In genomic region chr11:111230122-111230465, GRCh38 we compare ENCODE assay signal across 8 cellular contexts. TPM values are rescaled to one million over a fixed set of nuclear protein-coding genes. Genes with fewer than 3 reads are reported as not detected.
A peak's percentile ranks its signal among the peaks of the same experiment; 100 is the strongest.
DNase-seq lines count a peak whose midpoint lies in the region; ATAC-seq, FAIRE-seq and TF ChIP-seq lines count a peak whose summit lies in the region.

No MANE protein-coding gene starts in this region.

- no peaks in the 10 kb centered on the region for H3K36me3 ChIP-seq in heart left ventricle
- no peaks in the 10 kb centered on the region for H3K36me3 ChIP-seq in vagina

- intact Hi-C loops in heart left ventricle (cut with DNase I): loop anchor here in 9 of 10 donors (2.0 to 10.0 kb wide), 12 partner anchors 515 to 1283 kb away; partner anchors contain the start of gene ARHGAP20 (in 4 of the 9)
- intact Hi-C loops in vagina (cut with DNase I): no loop called here

- no peak overlapping the region for H3K27ac ChIP-seq in heart left ventricle
- no peak overlapping the region for H3K27ac ChIP-seq in vagina

- peaks cover 25% of the 10 kb centered on the region for H3K27me3 Mint-ChIP-seq in activated naive CD8-positive, alpha-beta T cell treated with anti-CD3 and anti-CD28 coated beads, Interleukin-2, amount 10 ng/mL, durations not matched to agents 7 days and 5 days
- peaks cover 45% of the 10 kb centered on the region for H3K27me3 Mint-ChIP-seq in activated naive CD8-positive, alpha-beta T cell treated with anti-CD3 and anti-CD28 coated beads for 36 hours
- H3K27me3 Mint-ChIP-seq in glutamatergic neuron (ENCODE audit: unreplicated experiment): peaks cover 2% of the 10 kb centered on the region

- 45 to 51% (median 48%) methylated on average over 6 of the region's 6 CpGs for WGBS in heart left ventricle, 4 donors

- H3K9me3 Mint-ChIP-seq in activated naive CD8-positive, alpha-beta T cell treated with anti-CD3 and anti-CD28 coated beads, Interleukin-2, amount 10 ng/mL, durations not matched to agents 7 days and 5 days: no peaks in the 10 kb centered on the region
- H3K9me3 Mint-ChIP-seq in activated naive CD8-positive, alpha-beta T cell treated with anti-CD3 and anti-CD28 coated beads for 36 hours: peaks cover under 1% of the 10 kb centered on the region
- H3K9me3 Mint-ChIP-seq in glutamatergic neuron (ENCODE audit: unreplicated experiment): no peaks in the 10 kb centered on the region

- ATAC-seq in activated naive CD8-positive, alpha-beta T cell treated with anti-CD3 and anti-CD28 coated beads, Interleukin-2, amount 10 ng/mL, durations not matched to agents 7 days and 5 days (ENCODE audit: low read depth): peak; percentile 37
- ATAC-seq in heart left ventricle: peak; percentile 26 to 58 (median 38)

- H3K4me3 ChIP-seq in heart left ventricle: peak overlapping the region in 9 of 12 donors; percentile 39 to 64 (median 52)
- H3K4me3 ChIP-seq in vagina: peak overlapping the region; percentile 42

- no peak overlapping the region for H3K27ac Mint-ChIP-seq in activated naive CD8-positive, alpha-beta T cell treated with anti-CD3 and anti-CD28 coated beads, Interleukin-2, amount 10 ng/mL, durations not matched to agents 7 days and 5 days
- H3K27ac Mint-ChIP-seq in activated naive CD8-positive, alpha-beta T cell treated with anti-CD3 and anti-CD28 coated beads for 36 hours: no peak overlapping the region
- no peak overlapping the region for H3K27ac Mint-ChIP-seq in glutamatergic neuron (ENCODE audit: unreplicated experiment)

- TF ChIP-seq POLR2A in heart left ventricle (IDR thresholded peaks at IDR 0.05) (no peak), vagina (IDR thresholded peaks at IDR 0.05) (no peak)

- DNase-seq in activated naive CD8-positive, alpha-beta T cell treated with anti-CD3 and anti-CD28 coated beads, Interleukin-2, amount 10 ng/mL, durations not matched to agents 7 days and 5 days: no peak
- DNase-seq in activated naive CD8-positive, alpha-beta T cell treated with anti-CD3 and anti-CD28 coated beads for 36 hours: no peak
- DNase-seq in HTR-8/SVneo (ENCODE audit: insufficient read length, low spot score) (no peak), heart left ventricle (no peak), vagina (ENCODE audit: extremely low spot score in 2 of 2) (no peak), NCI-H146 treated with DMSO at 0.1 percent for 48 hours (lab: John Stamatoyannopoulos, UW; ENCODE audit: unreplicated experiment) (no peak), DMS53 treated with DMSO at 0.1 percent for 48 hours (lab: John Stamatoyannopoulos, UW; ENCODE audit: unreplicated experiment) (no peak), glutamatergic neuron (no peak)

- peak; percentile 76 for FAIRE-seq in HTR-8/SVneo (lab: Jason Lieb, UNC)

- H3K4me3 Mint-ChIP-seq in activated naive CD8-positive, alpha-beta T cell treated with anti-CD3 and anti-CD28 coated beads, Interleukin-2, amount 10 ng/mL, durations not matched to agents 7 days and 5 days: peak overlapping the region; percentile 73
- H3K4me3 Mint-ChIP-seq in activated naive CD8-positive, alpha-beta T cell treated with anti-CD3 and anti-CD28 coated beads for 36 hours: no peak overlapping the region
- no peak overlapping the region for H3K4me3 Mint-ChIP-seq in glutamatergic neuron (ENCODE audit: unreplicated experiment)

- peaks cover 0 to 5% (median 0%) of the 10 kb centered on the region in 12 donors for H3K9me3 ChIP-seq in heart left ventricle
- H3K9me3 ChIP-seq in vagina: no peaks in the 10 kb centered on the region

- H3K27me3 ChIP-seq in heart left ventricle (peaks cover 0 to 7% (median 0%) of the 10 kb centered on the region in 9 donors), vagina (no peaks in the 10 kb centered on the region)

- H3K4me1 ChIP-seq in heart left ventricle (peaks cover 0 to 5% (median 0%) of the 10 kb centered on the region in 12 donors), vagina (no peaks in the 10 kb centered on the region)

- no peak for TF ChIP-seq CTCF in heart left ventricle (IDR thresholded peaks at IDR 0.05)
- no peak for TF ChIP-seq CTCF in vagina (IDR thresholded peaks at IDR 0.05)
- TF ChIP-seq CTCF in glutamatergic neuron (IDR thresholded peaks at IDR 0.05; ENCODE audit: partially characterized antibody, unreplicated experiment): no peak

- POLR2A ChIA-PET in activated naive CD8-positive, alpha-beta T cell treated with anti-CD3 and anti-CD28 coated beads, Interleukin-2, amount 10 ng/mL, durations not matched to agents 7 days and 5 days (lab: Charles Lee): no interaction called here

- peaks cover 24% of the 10 kb centered on the region for H3K4me1 Mint-ChIP-seq in activated naive CD8-positive, alpha-beta T cell treated with anti-CD3 and anti-CD28 coated beads, Interleukin-2, amount 10 ng/mL, durations not matched to agents 7 days and 5 days
- H3K4me1 Mint-ChIP-seq in activated naive CD8-positive, alpha-beta T cell treated with anti-CD3 and anti-CD28 coated beads for 36 hours: peaks cover 9% of the 10 kb centered on the region
- H3K4me1 Mint-ChIP-seq in glutamatergic neuron (ENCODE audit: low read depth, unreplicated experiment): no peaks in the 10 kb centered on the region

- no peaks in the 10 kb centered on the region for H3K36me3 Mint-ChIP-seq in activated naive CD8-positive, alpha-beta T cell treated with anti-CD3 and anti-CD28 coated beads, Interleukin-2, amount 10 ng/mL, durations not matched to agents 7 days and 5 days
- no peaks in the 10 kb centered on the region for H3K36me3 Mint-ChIP-seq in activated naive CD8-positive, alpha-beta T cell treated with anti-CD3 and anti-CD28 coated beads for 36 hours
- no peaks in the 10 kb centered on the region for H3K36me3 Mint-ChIP-seq in glutamatergic neuron (ENCODE audit: unreplicated experiment)

RNA-seq across cellular contexts. Expression of gene POU2AF2, which starts 15.4 kb away (rescaled TPM):
- total RNA-seq in activated naive CD8-positive, alpha-beta T cell treated with anti-CD3 and anti-CD28 coated beads, Interleukin-2, amount 10 ng/mL, durations not matched to agents 7 days and 5 days: not detected
- total RNA-seq in activated naive CD8-positive, alpha-beta T cell treated with anti-CD3 and anti-CD28 coated beads for 36 hours: not detected
- not detected for total RNA-seq in heart left ventricle
- polyA plus RNA-seq in heart left ventricle: not detected
- not detected for total RNA-seq in vagina
- not detected for total RNA-seq in glutamatergic neuron (ENCODE audit: unreplicated experiment)
